ENCODE assay signal across 19 cellular contexts in genomic region chr10:94224656-94225055, GRCh38.
DNase-seq lines count a peak whose midpoint lies in the region; FAIRE-seq and TF ChIP-seq lines count a peak whose summit lies in the region.
"Had no signal": no experiment of that assay in that cellular context is flagged by ENCODE, and none has a peak within 500 bp of the region (broad histone marks: within the 10 kb centered on the region; RNA-seq: fewer than 3 reads in every experiment).

No MANE protein-coding gene starts in this region.

- H3K9me3 ChIP-seq in mammary epithelial cell (replicated peaks; ENCODE audit: insufficient read depth, low read length): no peaks in the 10 kb centered on the region
- H3K9me3 ChIP-seq in osteoblast (ENCODE audit: low read depth, low read length): no peaks in the 10 kb centered on the region
- no peaks in the 10 kb centered on the region for H3K9me3 ChIP-seq in Caco-2
- no peaks in the 10 kb centered on the region for H3K9me3 ChIP-seq in WERI-Rb-1 (ENCODE audit: severe bottlenecking)
- H3K9me3 ChIP-seq: esophagus squamous epithelium had no signal

- BruUV-seq in mammary epithelial cell (replicated peaks; lab: Mats Ljungman, UMichigan): no TSS peak
- BruUV-seq in Caco-2 (replicated peaks; lab: Mats Ljungman, UMichigan): no TSS peak

- H3K4me3 Mint-ChIP-seq in Caco-2 (ENCODE audit: unreplicated experiment): no peak overlapping the region
- H3K4me3 Mint-ChIP-seq: activated CD4-positive, alpha-beta T cell treated with anti-CD3 and anti-CD28 coated beads for 36 hours; CD14-positive monocyte; dendritic cell treated with granulocyte-macrophage colony-stimulating factor and Interleukin-4, amounts not matched to agents 40 ng/mL and 50 ng/mL, for 4 days had no signal

- H2AFZ ChIP-seq in mammary epithelial cell (ENCODE audit: low read depth, low read length) (no peak overlapping the region), osteoblast (ENCODE audit: low read length) (no peak overlapping the region)

- in situ Hi-C loops in mammary epithelial cell (cut with MboI; ENCODE audit: low sequenced_read_pairs in 2 of 2): no loop called here

- H3K4me1 Mint-ChIP-seq in Caco-2 (ENCODE audit: low read depth, unreplicated experiment): no peaks in the 10 kb centered on the region
- H3K4me1 Mint-ChIP-seq: activated CD4-positive, alpha-beta T cell treated with anti-CD3 and anti-CD28 coated beads for 36 hours; CD14-positive monocyte had no signal

- H3K4me1 ChIP-seq in mammary epithelial cell (ENCODE audit: insufficient read depth, low read length) (no peaks in the 10 kb centered on the region), osteoblast (ENCODE audit: insufficient read depth, low read length) (peaks cover 17% of the 10 kb centered on the region), Caco-2 (no peaks in the 10 kb centered on the region)

- intact Hi-C loops in mammary epithelial cell (cut with micrococcal nuclease): loop anchor here (1.0 to 5.0 kb wide), 3 partner anchors 148 to 402 kb away; no protein-coding TSS in a partner anchor
- intact Hi-C loops in Caco-2 (cut with micrococcal nuclease; ENCODE audit: unreplicated experiment): loop anchor here (1.0 kb wide), 2 partner anchors 148 to 308 kb away; no protein-coding TSS in a partner anchor

- H3K36me3 ChIP-seq in mammary epithelial cell (ENCODE audit: insufficient read depth, low read length) (no peaks in the 10 kb centered on the region), osteoblast (ENCODE audit: insufficient read depth, low read length) (no peaks in the 10 kb centered on the region), Caco-2 (ENCODE audit: control insufficient read depth, insufficient read depth, low read length) (no peaks in the 10 kb centered on the region), WERI-Rb-1 (no peaks in the 10 kb centered on the region)
- H3K36me3 ChIP-seq: esophagus squamous epithelium had no signal

- dilution Hi-C loops in mammary epithelial cell (cut with HindIII; ENCODE audit: low sequenced_read_pairs): no loop called here

- CTCF ChIA-PET in mammary epithelial cell (lab: Charles Lee; ENCODE audit: low non-redundant PET): interaction anchor here (0.6 to 0.7 kb wide), 2 partner anchors 305 to 308 kb away, joined by 3 to 4 read pairs; no protein-coding TSS in a partner anchor
- CTCF ChIA-PET in Caco-2 (lab: Charles Lee): interaction anchor here (1.2 kb wide), 1 partner anchor 308 kb away, joined by 3 read pairs; no protein-coding TSS in a partner anchor

- POLR2A ChIA-PET in Caco-2 (lab: Charles Lee): no interaction called here

- H3K9me3 Mint-ChIP-seq in Caco-2 (ENCODE audit: unreplicated experiment): no peaks in the 10 kb centered on the region
- H3K9me3 Mint-ChIP-seq: dendritic cell treated with granulocyte-macrophage colony-stimulating factor and Interleukin-4, amounts not matched to agents 40 ng/mL and 50 ng/mL, for 4 days had no signal

- H4K20me1 ChIP-seq in mammary epithelial cell (ENCODE audit: insufficient read depth, low read length) (no peaks in the 10 kb centered on the region), osteoblast (ENCODE audit: insufficient read depth, low read length) (no peaks in the 10 kb centered on the region)

- TF ChIP-seq CTCF in mammary epithelial cell (conservative IDR thresholded peaks at IDR 0.05 in 1 of 2, IDR thresholded peaks at IDR 0.05 in 1 of 2; ENCODE audit: extremely low read depth in 1 of 2, insufficient read depth in 1 of 2, low read depth in 1 of 2, low read length in 2 of 2) (no peak), osteoblast (IDR thresholded peaks at IDR 0.05; ENCODE audit: extremely low read depth, low read depth, low read length) (no peak), D721Med (IDR thresholded peaks at IDR 0.05; ENCODE audit: insufficient read depth, missing control alignments) (no peak), Caco-2 (IDR thresholded peaks at IDR 0.05; ENCODE audit: insufficient read depth in 1 of 2, low read depth in 1 of 2, low read length in 1 of 2, severe bottlenecking in 1 of 2, unreplicated experiment in 1 of 2) (no peak), WERI-Rb-1 (IDR thresholded peaks at IDR 0.05; ENCODE audit: low read depth, low read length) (no peak)

- H3K27me3 Mint-ChIP-seq in Caco-2 (ENCODE audit: insufficient read depth, unreplicated experiment): no peaks in the 10 kb centered on the region
- H3K27me3 Mint-ChIP-seq: dendritic cell treated with granulocyte-macrophage colony-stimulating factor and Interleukin-4, amounts not matched to agents 40 ng/mL and 50 ng/mL, for 4 days had no signal

- no peak for FAIRE-seq in D721Med (lab: Jason Lieb, UNC)

- 25% methylated on average over 1 of the region's 1 CpG for WGBS in mammary epithelial cell (ENCODE audit: low coverage, missing lambda C conversion rate)

- no peaks in the 10 kb centered on the region for H3K27me3 ChIP-seq in mammary epithelial cell (ENCODE audit: insufficient read depth, low read length)
- no peaks in the 10 kb centered on the region for H3K27me3 ChIP-seq in osteoblast (ENCODE audit: insufficient read depth, low read length)
- H3K27me3 ChIP-seq in Caco-2 (replicated peaks; ENCODE audit: control insufficient read depth, insufficient read depth, low read length): no peaks in the 10 kb centered on the region
- no peaks in the 10 kb centered on the region for H3K27me3 ChIP-seq in WERI-Rb-1 (ENCODE audit: insufficient read depth, low read depth, severe bottlenecking)
- H3K27me3 ChIP-seq: esophagus squamous epithelium had no signal

- H3K27ac Mint-ChIP-seq in Caco-2 (ENCODE audit: unreplicated experiment): no peak overlapping the region
- H3K27ac Mint-ChIP-seq: activated CD4-positive, alpha-beta T cell treated with anti-CD3 and anti-CD28 coated beads for 36 hours; CD14-positive monocyte; dendritic cell treated with granulocyte-macrophage colony-stimulating factor and Interleukin-4, amounts not matched to agents 40 ng/mL and 50 ng/mL, for 4 days had no signal

- no peak overlapping the region for H3K4me3 ChIP-seq in mammary epithelial cell (replicated peaks in 1 of 3; ENCODE audit: insufficient read depth in 1 of 3, low read depth in 2 of 3, low read length in 3 of 3)
- no peak overlapping the region for H3K4me3 ChIP-seq in osteoblast (ENCODE audit: insufficient read depth, low read length)
- no peak overlapping the region for H3K4me3 ChIP-seq in Caco-2 (ENCODE audit: low read depth, low read length)
- H3K4me3 ChIP-seq in WERI-Rb-1 (ENCODE audit: low read depth, low read length): no peak overlapping the region
- H3K4me3 ChIP-seq: esophagus squamous epithelium had no signal

- H3K27ac ChIP-seq in mammary epithelial cell (ENCODE audit: insufficient read depth, low read depth, low read length) (no peak overlapping the region), osteoblast (ENCODE audit: low read depth, low read length) (peak overlapping the region; percentile 24), WERI-Rb-1 (no peak overlapping the region)
- H3K27ac ChIP-seq: HL-60 had no signal

- DNase-seq in Daoy (ENCODE audit: low read depth) (peak; percentile 67), M059J (ENCODE audit: low read depth) (peak; percentile 82), mammary epithelial cell (peak; percentile 63), osteoblast (ENCODE audit: insufficient read length, low spot score, missing footprints) (peak; percentile 74), D721Med (ENCODE audit: insufficient read length, low spot score) (no peak), Caco-2 (no peak), WERI-Rb-1 (no peak)
- no peak for DNase-seq in activated CD8-positive, alpha-beta memory T cell treated with anti-CD3 and anti-CD28 coated beads, Interleukin-2, amount 50 U/mL, for 4 hours
- DNase-seq: activated CD4-positive, alpha-beta T cell treated with anti-CD3 and anti-CD28 coated beads for 36 hours; activated CD8-positive, alpha-beta memory T cell treated with anti-CD3 and anti-CD28 coated beads, Interleukin-2, amount 50 U/mL, for 48 hours; activated naive CD4-positive, alpha-beta T cell; anterior cingulate cortex; esophagus squamous epithelium; NCI-H1436; SHP77 treated with DMSO at 0.1 percent for 48 hours; stimulated activated CD4-positive, alpha-beta T cell treated with anti-CD3 and anti-CD28 coated beads, Interleukin-4, amount 100 ng/mL, for 1 hour had no signal

- H3K9ac ChIP-seq in mammary epithelial cell (ENCODE audit: insufficient read depth, low read length): no peak overlapping the region

- H3K79me2 ChIP-seq in mammary epithelial cell (ENCODE audit: insufficient read depth, low read length): no peaks in the 10 kb centered on the region
- H3K79me2 ChIP-seq in osteoblast (ENCODE audit: insufficient read depth, low read length): no peaks in the 10 kb centered on the region

- H3K4me2 ChIP-seq in mammary epithelial cell (ENCODE audit: insufficient read depth, low read depth, low read length): no peak overlapping the region
- H3K4me2 ChIP-seq in osteoblast (ENCODE audit: insufficient read depth, low read length): no peak overlapping the region

- H3K36me3 Mint-ChIP-seq in Caco-2 (ENCODE audit: insufficient read depth, unreplicated experiment): no peaks in the 10 kb centered on the region
- H3K36me3 Mint-ChIP-seq: CD14-positive monocyte had no signal

Comparison
In these comparisons a context has a peak if more than half of its experiments do, and no peak if none do; other contexts are left out.
1. DNase-seq: peak in Daoy (single experiment), M059J (single experiment), mammary epithelial cell (single experiment) and osteoblast (single experiment); none in activated CD8-positive, alpha-beta memory T cell treated with anti-CD3 and anti-CD28 coated beads, Interleukin-2, amount 50 U/mL, for 4 hours (single experiment), D721Med (single experiment), Caco-2 (0 of 2) and WERI-Rb-1 (single experiment).